8 cellular contexts compared by ENCODE assay signal in genomic region chr6:35139924-35140524, GRCh38. TPM values are rescaled to one million over a fixed set of nuclear protein-coding genes. Genes with fewer than 3 reads are reported as not detected.
DNase-seq lines count a peak whose midpoint lies in the region; ATAC-seq, FAIRE-seq and TF ChIP-seq lines count a peak whose summit lies in the region.

No MANE protein-coding gene starts in this region.

- H3K4me1 Mint-ChIP-seq in IgD-negative memory B cell, result peaks cover 12 to 17% (median 14%) of the 10 kb centered on the region in 3 donors

- ATAC-seq in foreskin keratinocyte (no peak), GM18868 (IDR thresholded peaks at IDR 0.05; ENCODE audit: unreplicated experiment) (no peak), GM18858 (IDR thresholded peaks at IDR 0.05; ENCODE audit: unreplicated experiment) (no peak)

- H3K36me3 Mint-ChIP-seq in IgD-negative memory B cell, result no peaks in the 10 kb centered on the region

- no peak overlapping the region for H3K4me3 ChIP-seq in osteoblast (ENCODE audit: insufficient read depth, low read length)

- H3K27me3 ChIP-seq in foreskin keratinocyte, result peaks cover 8% of the 10 kb centered on the region
- no peaks in the 10 kb centered on the region for H3K27me3 ChIP-seq in osteoblast (ENCODE audit: insufficient read depth, low read length)

- H3K27ac Mint-ChIP-seq in IgD-negative memory B cell, result peak overlapping the region in 1 of 3 donors; percentile 4

- H3K4me2 ChIP-seq in osteoblast (ENCODE audit: insufficient read depth, low read length), result no peak overlapping the region

- DNase-seq in D721Med (ENCODE audit: insufficient read length, low spot score) (no peak), OCI-M1 (lab: John Stamatoyannopoulos, UW) (peak; percentile 84), foreskin keratinocyte (peak in 1 of 2 donors; percentile 37), osteoblast (ENCODE audit: insufficient read length, low spot score, missing footprints) (peak; percentile 86)
- DNase-seq in activated T-cell treated with anti-CD3 and anti-CD28 coated beads, Interleukin-2, amount 50 U/mL, for 48 hours, result peak; percentile 41 to 60

- peak overlapping the region; percentile 32 for H2AFZ ChIP-seq in osteoblast (ENCODE audit: low read length)

- TF ChIP-seq CTCF in D721Med (IDR thresholded peaks at IDR 0.05; ENCODE audit: insufficient read depth, missing control alignments), result peak; percentile 94
- TF ChIP-seq CTCF in foreskin keratinocyte (conservative IDR thresholded peaks at IDR 0.05), result peak; percentile 96
- TF ChIP-seq CTCF in osteoblast (IDR thresholded peaks at IDR 0.05; ENCODE audit: extremely low read depth, low read depth, low read length), result peak; percentile 82

- H3K27ac ChIP-seq in foreskin keratinocyte, result no peak overlapping the region
- no peak overlapping the region for H3K27ac ChIP-seq in osteoblast (ENCODE audit: low read depth, low read length)

- H3K4me1 ChIP-seq in foreskin keratinocyte (no peaks in the 10 kb centered on the region), osteoblast (ENCODE audit: insufficient read depth, low read length) (peaks cover 10% of the 10 kb centered on the region)

- FAIRE-seq in D721Med (lab: Jason Lieb, UNC), result peak; percentile 86

- no peaks in the 10 kb centered on the region for H4K20me1 ChIP-seq in osteoblast (ENCODE audit: insufficient read depth, low read length)

- H3K9me3 ChIP-seq in osteoblast (ENCODE audit: low read depth, low read length), result no peaks in the 10 kb centered on the region

- peak overlapping the region; percentile 9 to 77 (median 58) for H3K4me3 Mint-ChIP-seq in IgD-negative memory B cell

- no peaks in the 10 kb centered on the region for H3K36me3 ChIP-seq in osteoblast (ENCODE audit: insufficient read depth, low read length)

- peaks cover 16% of the 10 kb centered on the region for H3K27me3 Mint-ChIP-seq in IgD-negative memory B cell

- H3K79me2 ChIP-seq in osteoblast (ENCODE audit: insufficient read depth, low read length), result no peaks in the 10 kb centered on the region

- H3K9me3 Mint-ChIP-seq in IgD-negative memory B cell, result no peaks in the 10 kb centered on the region

RNA-seq across cellular contexts. Expression of gene TCP11, which starts 1.1 kb away (rescaled TPM):
- polyA plus RNA-seq in IgD-negative memory B cell, result not detected
- 0.07 TPM in 1 of 2 replicates, not detected in the other for total RNA-seq in foreskin keratinocyte
- 0.03 TPM in 1 of 2 replicates, not detected in the other for polyA plus RNA-seq in foreskin keratinocyte
- 0.29 and 0.72 TPM in 2 replicates for total RNA-seq in osteoblast
